Comparison of ENCODE assay signal across 8 cellular contexts in the genomic region with DNA sequence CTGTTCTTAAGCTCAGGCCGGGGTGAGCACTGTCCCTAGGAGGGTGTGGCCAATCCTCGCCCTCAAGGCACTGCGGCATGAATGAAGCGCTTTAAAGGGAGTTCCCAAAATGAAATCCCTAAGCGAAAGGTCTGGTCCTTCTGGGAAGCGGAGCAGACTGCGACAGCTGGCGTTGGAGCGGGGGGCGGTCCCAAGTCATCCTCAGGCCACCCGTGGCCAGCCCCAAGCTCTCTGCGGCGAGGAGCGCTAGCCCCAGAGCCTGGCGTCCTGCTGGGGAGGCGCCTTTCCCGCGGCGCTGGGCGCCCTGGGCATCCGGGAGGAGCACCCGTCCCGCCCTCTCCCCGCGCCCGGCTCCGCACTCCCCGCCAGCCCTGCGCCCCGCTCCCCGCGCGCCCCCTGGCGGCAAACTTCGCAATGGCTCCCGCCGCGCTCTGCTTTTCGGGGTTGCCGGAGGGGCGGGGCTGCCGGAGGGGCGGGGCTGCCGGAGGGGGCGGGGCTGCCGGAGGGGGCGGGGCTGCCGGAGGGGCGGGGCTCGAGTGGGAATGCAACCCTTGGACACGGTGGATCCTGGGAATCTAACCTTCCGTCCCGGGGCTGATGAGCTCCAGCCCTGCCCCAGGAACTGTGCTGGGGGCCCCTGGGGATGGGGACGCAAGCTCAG. TPM values are rescaled to one million over a fixed set of nuclear protein-coding genes. Genes with fewer than 3 reads are reported as not detected.
DNase-seq lines count a peak whose midpoint lies in the region; ATAC-seq and TF ChIP-seq lines count a peak whose summit lies in the region.

No MANE protein-coding gene starts in this region.

- H3K27me3 ChIP-seq in BE2C = no peaks in the 10 kb centered on the region
- peaks cover 23% of the 10 kb centered on the region for H3K27me3 ChIP-seq in HUES6 (ENCODE audit: control insufficient read depth, insufficient read depth, low read length)
- no peaks in the 10 kb centered on the region for H3K27me3 ChIP-seq in PC-3 (ENCODE audit: low read length)
- peaks cover 0 to 6% (median 0%) of the 10 kb centered on the region in 4 donors for H3K27me3 ChIP-seq in esophagus squamous epithelium

- H3K4me3 ChIP-seq in BE2C (ENCODE audit: low read depth, low read length) = peak overlapping the region; percentile 66
- H3K4me3 ChIP-seq in HUES6 (ENCODE audit: low read depth, low read length) = peak overlapping the region; percentile 92
- peak overlapping the region; percentile 83 for H3K4me3 ChIP-seq in PC-3 (ENCODE audit: low read length)
- peak overlapping the region; percentile 31 to 76 (median 55) for H3K4me3 ChIP-seq in esophagus squamous epithelium

- H3K9ac ChIP-seq in HUES6 (ENCODE audit: low read length) = peak overlapping the region; percentile 29
- H3K9ac ChIP-seq in PC-3 (ENCODE audit: low read length) = peak overlapping the region; percentile 36; the same call in 1 of the 2 replicates

- no peak for TF ChIP-seq POLR2A in esophagus squamous epithelium (IDR thresholded peaks at IDR 0.05)

- H3K36me3 ChIP-seq in BE2C (no peaks in the 10 kb centered on the region), HUES6 (ENCODE audit: control insufficient read depth, insufficient read depth, low read length) (no peaks in the 10 kb centered on the region), PC-3 (ENCODE audit: low read depth, low read length) (no peaks in the 10 kb centered on the region), esophagus squamous epithelium (no peaks in the 10 kb centered on the region)

- no peaks in the 10 kb centered on the region for H3K79me2 ChIP-seq in PC-3 (ENCODE audit: low read length)

- H3K4me2 ChIP-seq in PC-3 (ENCODE audit: low read length) = peak overlapping the region; percentile 95

- DNase-seq in BE2C (peak; percentile 93), PC-3 (peak; percentile 90), esophagus squamous epithelium (lab: John Stamatoyannopoulos, UW) (peak; percentile 46), myocyte (ENCODE audit: low read depth) (peak; percentile 84)
- DNase-seq in activated T-cell treated with anti-CD3 and anti-CD28 coated beads, Interleukin-2, amount 50 U/mL, for 1 hour = peak; percentile 96
- DNase-seq in stimulated activated CD8-positive, alpha-beta memory T cell treated with anti-CD3 and anti-CD28 coated beads, Interleukin-7, amount 100 ng/mL, for 4 hours (ENCODE audit: low read depth in 2 of 2) = peak; percentile 80 to 87

- intact Hi-C loops in PC-3 (cut with micrococcal nuclease) = loop anchor here (1.0 to 2.0 kb wide), 3 partner anchors 9 to 58 kb away; a partner anchor contains a TSS
- intact Hi-C loops in esophagus squamous epithelium (cut with DNase I) = loop anchor here (5.0 kb wide), 1 partner anchor 59 kb away; no protein-coding TSS in a partner anchor

- H2AFZ ChIP-seq in PC-3 (ENCODE audit: low read length) = peak overlapping the region; percentile 92

- WGBS in esophagus squamous epithelium, 2 donors = no CpG with 5 or more reads among the region's 54 CpGs

- CTCF ChIA-PET in PC-3 (lab: Charles Lee) = interaction anchor here (0.5 to 1.6 kb wide), 14 partner anchors 10 to 1146 kb away, joined by 3 to 21 read pairs (median 3); a partner anchor contains a TSS

- no peaks in the 10 kb centered on the region for H3K9me2 ChIP-seq in PC-3 (replicated peaks; ENCODE audit: low read length)

- H3K27ac ChIP-seq in HUES6 (ENCODE audit: low read depth, low read length) (no peak overlapping the region), PC-3 (ENCODE audit: low read length) (no peak overlapping the region), esophagus squamous epithelium (peak overlapping the region; percentile 31 to 82 (median 76))

- TF ChIP-seq CTCF in BE2C (IDR thresholded peaks at IDR 0.05; ENCODE audit: low read depth, low read length) (peak; percentile 45), PC-3 (conservative IDR thresholded peaks at IDR 0.05; ENCODE audit: low read depth, low read length) (peak; percentile 59), esophagus squamous epithelium (IDR thresholded peaks at IDR 0.05) (peak; percentile 81 to 92 (median 86))

- POLR2A ChIA-PET in PC-3 (lab: Charles Lee; ENCODE audit: unreplicated experiment) = interaction anchor here (0.6 to 0.9 kb wide), 2 partner anchors 74 to 540 kb away, joined by 3 to 18 read pairs; a partner anchor contains a TSS

- H3F3A ChIP-seq in PC-3 (ENCODE audit: low read length, unreplicated experiment) = no peaks in the 10 kb centered on the region

- no TSS peak for BruUV-seq in PC-3 (replicated peaks; lab: Mats Ljungman, UMichigan)

- ATAC-seq in GM19372 (IDR thresholded peaks at IDR 0.05; ENCODE audit: low read depth, unreplicated experiment) (peak; percentile 77), PC-3 (peak; percentile 76)

- H3K9me3 ChIP-seq in BE2C = no peaks in the 10 kb centered on the region
- H3K9me3 ChIP-seq in HUES6 (ENCODE audit: control insufficient read depth, insufficient read depth, low read depth, low read length) = peaks cover 6% of the 10 kb centered on the region; the same call in 1 of the 2 replicates
- no peaks in the 10 kb centered on the region for H3K9me3 ChIP-seq in PC-3 (ENCODE audit: low read length)
- no peaks in the 10 kb centered on the region for H3K9me3 ChIP-seq in esophagus squamous epithelium

- H3K4me1 ChIP-seq in BE2C (peaks cover 6% of the 10 kb centered on the region; the same call in 1 of the 2 replicates), HUES6 (ENCODE audit: control insufficient read depth, insufficient read depth, low read length) (peaks cover 5% of the 10 kb centered on the region; the same call in 1 of the 2 replicates), PC-3 (ENCODE audit: insufficient read depth, low read length) (peaks cover 14% of the 10 kb centered on the region), esophagus squamous epithelium (peaks cover 20 to 33% (median 21%) of the 10 kb centered on the region in 3 donors)

- H4K20me1 ChIP-seq in PC-3 (ENCODE audit: low read length) = no peaks in the 10 kb centered on the region

RNA-seq across cellular contexts. Expression of a gene that starts 25.4 kb away (rescaled TPM):
- 3.3 TPM for polyA plus RNA-seq in BE2C (2012; ENCODE audit: insufficient read depth, insufficient read length, low read depth)
- 9.2 and 11.3 TPM in 2 replicates for total RNA-seq in PC-3 (2014; rRNA removed)
- total RNA-seq in esophagus squamous epithelium = 10 to 100 TPM in 2 of 4 donors, 1 to 10 TPM in 2; 4.7 to 14.2 (median 8.4) TPM
- total RNA-seq in myocyte = 7.6 TPM in 2 replicates
- polyA plus RNA-seq in myocyte (2012) = 2.5 TPM

RNA-seq across cellular contexts. Expression of a gene that starts 30.8 kb away (rescaled TPM):
- polyA plus RNA-seq in BE2C (2012; ENCODE audit: insufficient read depth, insufficient read length, low read depth) = 185 TPM
- total RNA-seq in PC-3 (2014; rRNA removed) (196 and 212 TPM in 2 replicates), esophagus squamous epithelium (10 to 100 TPM; 66.6 to 93.7 (median 71.3) TPM), myocyte (128 and 136 TPM in 2 replicates)
- 160 TPM for polyA plus RNA-seq in myocyte (2012)

RNA-seq across cellular contexts. Expression of a gene that starts 38.7 kb away (rescaled TPM):
- polyA plus RNA-seq in BE2C (2012; ENCODE audit: insufficient read depth, insufficient read length, low read depth) = 3.4 TPM
- total RNA-seq in PC-3 (2014; rRNA removed) (33.2 and 53.4 TPM in 2 replicates), esophagus squamous epithelium (10 to 100 TPM; 18.2 to 41.0 (median 30.6) TPM), myocyte (45.5 and 58.2 TPM in 2 replicates)
- polyA plus RNA-seq in myocyte (2012) = 33.4 TPM

Comparison
In these comparisons a context has a peak if more than half of its experiments do, and no peak if none do; other contexts are left out.
1. DNase-seq: peak in every context shown above with its lines; median percentile 96 in activated T-cell treated with anti-CD3 and anti-CD28 coated beads, Interleukin-2, amount 50 U/mL, for 1 hour; 93 in BE2C; 90 in PC-3; 84 in myocyte; 84 in stimulated activated CD8-positive, alpha-beta memory T cell treated with anti-CD3 and anti-CD28 coated beads, Interleukin-7, amount 100 ng/mL, for 4 hours; 46 in esophagus squamous epithelium.
2. H3K27ac ChIP-seq: peak in esophagus squamous epithelium (4 of 4); none in HUES6 (single experiment) and PC-3 (single experiment).
3. Peak in every context shown above with its lines, with median percentiles within 50 percentile points of each other: H3K4me3 ChIP-seq and CTCF ChIP-seq.